Comparison of ENCODE assay signal across 6 cellular contexts in genomic region chr16:30369091-30369937, GRCh38. TPM values are rescaled to one million over a fixed set of nuclear protein-coding genes. Genes with fewer than 3 reads are reported as not detected.
DNase-seq lines count a peak whose midpoint lies in the region; TF ChIP-seq lines count a peak whose summit lies in the region.

No MANE protein-coding gene starts in this region.

- no peak for TF ChIP-seq CTCF in VCaP (conservative IDR thresholded peaks at IDR 0.05)
- TF ChIP-seq CTCF in vagina (IDR thresholded peaks at IDR 0.05): no peak

- H3K4me1 ChIP-seq in BLaER1 treated with 17β-estradiol and CSF1 and Interleukin-3, amounts not matched to agents 10 nM and 100 nM: peaks cover 33 to 68% (median 52%) of the 10 kb centered on the region in 10 experiments
- H3K4me1 ChIP-seq in vagina: peaks cover 56% of the 10 kb centered on the region

- peak overlapping the region; percentile 97 to 100 (median 99) for H3K4me2 ChIP-seq in BLaER1 treated with 17β-estradiol and CSF1 and Interleukin-3, amounts not matched to agents 10 nM and 100 nM

- peak overlapping the region; percentile 77 to 89 (median 86) for H3K27ac ChIP-seq in BLaER1 treated with 17β-estradiol and CSF1 and Interleukin-3, amounts not matched to agents 10 nM and 100 nM
- H3K27ac ChIP-seq in VCaP (peak overlapping the region; percentile 81), vagina (peak overlapping the region; percentile 80)

- TF ChIP-seq POLR2A in vagina (IDR thresholded peaks at IDR 0.05): no peak

- H3K4me3 ChIP-seq in BLaER1 treated with 17β-estradiol and CSF1 and Interleukin-3, amounts not matched to agents 10 nM and 100 nM: peak overlapping the region; percentile 82 to 99 (median 94)
- peak overlapping the region; percentile 92 to 93 for H3K4me3 ChIP-seq in vagina

- H4K20me1 ChIP-seq in BLaER1 treated with 17β-estradiol and CSF1 and Interleukin-3, amounts not matched to agents 10 nM and 100 nM: peaks cover 38 to 55% (median 52%) of the 10 kb centered on the region in 11 experiments

- intact Hi-C loops in vagina (cut with DNase I): no loop called here

- H3K27me3 ChIP-seq in BLaER1 treated with 17β-estradiol and CSF1 and Interleukin-3, amounts not matched to agents 10 nM and 100 nM: no peaks in the 10 kb centered on the region
- H3K27me3 ChIP-seq in vagina: no peaks in the 10 kb centered on the region

- DNase-seq in iPS-NIHi11 (ENCODE audit: low spot score) (peak; percentile 22), vagina (ENCODE audit: extremely low spot score in 2 of 2) (peak in 1 of 2 donors; percentile 90), NCI-H146 (lab: John Stamatoyannopoulos, UW) (no peak), NCI-H1048 (lab: John Stamatoyannopoulos, UW) (no peak)

- H3K9ac ChIP-seq in BLaER1 treated with 17β-estradiol and CSF1 and Interleukin-3, amounts not matched to agents 10 nM and 100 nM: peak overlapping the region; percentile 81 to 97 (median 91)

- H3K36me3 ChIP-seq in BLaER1 treated with 17β-estradiol and CSF1 and Interleukin-3, amounts not matched to agents 10 nM and 100 nM: peaks cover 22 to 38% (median 30%) of the 10 kb centered on the region in 11 experiments
- peaks cover 0 to 9% of the 10 kb centered on the region in 2 donors for H3K36me3 ChIP-seq in vagina

- H3K9me3 ChIP-seq in BLaER1 treated with 17β-estradiol and CSF1 and Interleukin-3, amounts not matched to agents 10 nM and 100 nM (replicated peaks in 1 of 11): no peaks in the 10 kb centered on the region
- no peaks in the 10 kb centered on the region for H3K9me3 ChIP-seq in vagina

RNA-seq across cellular contexts. Expression of gene TBC1D10B, which starts 1.0 kb away (rescaled TPM):
- total RNA-seq in vagina: 42.2 TPM

RNA-seq across cellular contexts. Expression of gene MYL11, which starts 5.3 kb away (rescaled TPM):
- total RNA-seq in vagina: not detected

RNA-seq across cellular contexts. Expression of gene SEPTIN1, which starts 13.0 kb away (rescaled TPM):
- total RNA-seq in vagina: 3.7 TPM

RNA-seq across cellular contexts. Expression of gene CD2BP2, which starts 14.2 kb away (rescaled TPM):
- total RNA-seq in vagina: 29.2 TPM

RNA-seq across cellular contexts. Expression of gene ZNF48, which starts 25.9 kb away (rescaled TPM):
- 3.4 TPM for total RNA-seq in vagina
